In genomic region chr12:23560611-23561010, GRCh38 we compare ENCODE assay signal across 1 cellular context.
A peak's percentile ranks its signal among the peaks of the same experiment; 100 is the strongest.
TF ChIP-seq lines count a peak whose summit lies in the region.

No MANE protein-coding gene starts in this region.

TF ChIP-seq in GM12878, 131 proteins besides CTCF, POLR2A, EP300 and RAD21 (continued from another document):
- no peak for TF ChIP-seq ZBTB11 (CRISPR knock-in tag; IDR thresholded peaks at IDR 0.05)
- no peak for TF ChIP-seq IRF4 (IDR thresholded peaks at IDR 0.05; ENCODE audit: low read depth, low read length)
- TF ChIP-seq CUX1 (IDR thresholded peaks at IDR 0.05; ENCODE audit: insufficient replicate concordance, low read depth, low read length) = no peak
- TF ChIP-seq BHLHE40 (IDR thresholded peaks at IDR 0.05; ENCODE audit: borderline replicate concordance in 1 of 2, low read depth in 2 of 2, low read length in 1 of 2) = peak in 1 of 2 experiments; percentile 38; a peak in 1 of 4 replicates
- no peak for TF ChIP-seq NFXL1 (IDR thresholded peaks at IDR 0.05; ENCODE audit: borderline replicate concordance)
- no peak for TF ChIP-seq HSF1 (IDR thresholded peaks at IDR 0.05; ENCODE audit: low read depth, low read length)
- TF ChIP-seq ATF7 (IDR thresholded peaks at IDR 0.05; ENCODE audit: low read depth) = peak; percentile 90
- no peak for TF ChIP-seq KLF5 (IDR thresholded peaks at IDR 0.05; ENCODE audit: partially characterized antibody)
- TF ChIP-seq YY1 (IDR thresholded peaks at IDR 0.05; ENCODE audit: low read depth, low read length) = no peak
- TF ChIP-seq ZBTB40 (IDR thresholded peaks at IDR 0.05; ENCODE audit: borderline replicate concordance) = no peak
- 0 out of 2 replicates have a peak, but pooled peaks have one; percentile 22 for TF ChIP-seq FOXM1 (IDR thresholded peaks at IDR 0.05; ENCODE audit: low read depth, low read length)
- no peak for TF ChIP-seq CBX5 (IDR thresholded peaks at IDR 0.05; ENCODE audit: low read depth)
- no peak for TF ChIP-seq STAT3 (IDR thresholded peaks at IDR 0.05; ENCODE audit: low read depth, low read length)
- TF ChIP-seq ZZZ3 (IDR thresholded peaks at IDR 0.05; ENCODE audit: control insufficient read depth, insufficient read length, low read depth) = no peak
- no peak for TF ChIP-seq ZBED1 (IDR thresholded peaks at IDR 0.05; ENCODE audit: borderline replicate concordance)
- TF ChIP-seq RELA (IDR thresholded peaks at IDR 0.05; ENCODE audit: borderline replicate concordance, partially characterized antibody) = no peak
- no peak for TF ChIP-seq GATAD2B (conservative IDR thresholded peaks at IDR 0.05; ENCODE audit: low read depth)
- TF ChIP-seq SIX5 (IDR thresholded peaks at IDR 0.05; ENCODE audit: low read depth, low read length, severe bottlenecking) = no peak
